In the genomic region with DNA sequence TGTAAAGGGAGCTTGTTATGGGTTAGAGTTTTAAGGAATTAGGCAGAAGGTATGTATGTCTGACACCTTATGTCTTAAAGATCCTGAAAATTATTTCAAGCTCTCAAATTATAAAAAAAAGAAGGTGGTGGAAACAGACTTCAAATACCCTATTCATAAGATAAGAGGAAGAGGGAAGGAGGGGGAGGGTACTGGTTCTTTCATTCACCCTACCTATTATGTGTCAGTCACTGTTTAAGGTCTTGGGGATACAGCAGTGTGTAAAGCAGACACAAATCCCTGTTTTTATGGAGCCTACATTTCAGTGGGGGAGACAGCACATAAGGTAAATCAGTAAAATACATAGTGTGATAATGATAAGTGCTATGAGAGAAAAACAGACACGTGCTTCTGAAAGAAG, we compare ENCODE assay signal across 22 cellular contexts.
A peak's percentile ranks its signal among the peaks of the same experiment; 100 is the strongest.
DNase-seq lines count a peak whose midpoint lies in the region; ATAC-seq and TF ChIP-seq lines count a peak whose summit lies in the region.
"Had no signal": no experiment of that assay in that cellular context is flagged by ENCODE, and none has a peak within 500 bp of the region (broad histone marks: within the 10 kb centered on the region; RNA-seq: fewer than 3 reads in every experiment).

No MANE protein-coding gene starts in this region.

- ATAC-seq in WTC11 (no peak), GM19463 (IDR thresholded peaks at IDR 0.05; ENCODE audit: unreplicated experiment) (no peak), GM21515 (IDR thresholded peaks at IDR 0.05; ENCODE audit: unreplicated experiment) (no peak)

- H3K27ac Mint-ChIP-seq in WTC11 (peak overlapping the region; percentile 51; the same call in 1 of the 2 replicates), nephron progenitor cell (peak overlapping the region; percentile 18)
- H3K27ac Mint-ChIP-seq: CD4-positive, alpha-beta T cell; IgD-negative memory B cell had no signal

- H3K9me3 Mint-ChIP-seq in WTC11: peaks cover 1% of the 10 kb centered on the region; the same call in 1 of the 2 replicates
- H3K9me3 Mint-ChIP-seq in nephron progenitor cell: no peaks in the 10 kb centered on the region
- H3K9me3 Mint-ChIP-seq: CD4-positive, alpha-beta T cell had no signal

- no peaks in the 10 kb centered on the region for H3K27me3 Mint-ChIP-seq in WTC11 (ENCODE audit: low read depth)
- H3K27me3 Mint-ChIP-seq in nephron progenitor cell (ENCODE audit: low read depth, poor library complexity): peaks cover 3% of the 10 kb centered on the region

- H3K27ac ChIP-seq in 22Rv1 (peak overlapping the region; percentile 47; the same call in 1 of the 2 replicates), HUES48 (ENCODE audit: low read depth, low read length) (peak overlapping the region; percentile 93)
- H3K27ac ChIP-seq: BLaER1 treated with 17β-estradiol and CSF1 and Interleukin-3, amounts not matched to agents 10 nM and 100 nM; KMS-11; SK-N-MC had no signal

- no peaks in the 10 kb centered on the region for H3K27me3 ChIP-seq in HUES48 (ENCODE audit: control insufficient read depth, insufficient read depth, low read length)
- H3K27me3 ChIP-seq: BLaER1 treated with 17β-estradiol and CSF1 and Interleukin-3, amounts not matched to agents 10 nM and 100 nM had no signal

- no peaks in the 10 kb centered on the region for H3K36me3 Mint-ChIP-seq in WTC11
- H3K36me3 Mint-ChIP-seq in nephron progenitor cell (ENCODE audit: low read depth): peaks cover 11% of the 10 kb centered on the region
- H3K36me3 Mint-ChIP-seq: IgD-negative memory B cell had no signal

- TF ChIP-seq CTCF in 22Rv1 (IDR thresholded peaks at IDR 0.05): no peak
- no peak for TF ChIP-seq CTCF in WTC11 (IDR thresholded peaks at IDR 0.05)
- no peak for TF ChIP-seq CTCF in nephron progenitor cell (IDR thresholded peaks at IDR 0.05)

- peak overlapping the region; percentile 28; the same call in 1 of the 2 replicates for H3K4me3 ChIP-seq in HUES48 (ENCODE audit: low read depth, low read length)
- H3K4me3 ChIP-seq: BLaER1 treated with 17β-estradiol and CSF1 and Interleukin-3, amounts not matched to agents 10 nM and 100 nM; SK-N-MC had no signal

- no peak overlapping the region for H3K9ac ChIP-seq in HUES48 (ENCODE audit: low read depth, low read length)
- H3K9ac ChIP-seq: BLaER1 treated with 17β-estradiol and CSF1 and Interleukin-3, amounts not matched to agents 10 nM and 100 nM; KMS-11 had no signal

- H3K9me3 ChIP-seq in HUES48 (ENCODE audit: control insufficient read depth, insufficient read depth, low read length): no peaks in the 10 kb centered on the region
- H3K9me3 ChIP-seq: BLaER1 treated with 17β-estradiol and CSF1 and Interleukin-3, amounts not matched to agents 10 nM and 100 nM had no signal

- POLR2A ChIA-PET in WTC11 (lab: Charles Lee): no interaction called here

- CTCF ChIA-PET in WTC11 (lab: Charles Lee): interaction anchor here (0.7 to 1.1 kb wide), 2 partner anchors 10 to 113 kb away, joined by 3 to 4 read pairs; no protein-coding TSS in a partner anchor

- H3K4me1 ChIP-seq in HUES48 (ENCODE audit: control insufficient read depth, insufficient read depth, low read length): peaks cover 55% of the 10 kb centered on the region

- no peaks in the 10 kb centered on the region for H3K36me3 ChIP-seq in HUES48 (ENCODE audit: control insufficient read depth, insufficient read depth, low read length)
- H3K36me3 ChIP-seq: BLaER1 treated with 17β-estradiol and CSF1 and Interleukin-3, amounts not matched to agents 10 nM and 100 nM had no signal

- peaks cover 41% of the 10 kb centered on the region for H3K4me1 Mint-ChIP-seq in WTC11
- H3K4me1 Mint-ChIP-seq in nephron progenitor cell: peaks cover 31% of the 10 kb centered on the region
- H3K4me1 Mint-ChIP-seq: IgD-negative memory B cell had no signal

- no peak for DNase-seq in WTC11 (ENCODE audit: low spot score)
- no peak for DNase-seq in nephron progenitor cell
- DNase-seq in NCI-H1436 (lab: John Stamatoyannopoulos, UW): no peak
- DNase-seq in AML-193 (lab: John Stamatoyannopoulos, UW): no peak
- DNase-seq: CD4-positive, alpha-beta T cell; NCI-H1048; NCI-H1417; NCI-H1694 treated with DMSO at 0.1 percent for 48 hours; NCI-H2081; NCI-H2171; NCI-H226; NCI-H510A; OCI-M1; SIG-M5 had no signal

- H3K4me3 Mint-ChIP-seq in WTC11: no peak overlapping the region
- H3K4me3 Mint-ChIP-seq in nephron progenitor cell: no peak overlapping the region
- H3K4me3 Mint-ChIP-seq: CD4-positive, alpha-beta T cell; IgD-negative memory B cell had no signal

TF ChIP-seq in WTC11, 78 proteins besides CTCF, POLR2A, EP300 and RAD21 (continues in another document):
- TF ChIP-seq JAZF1 (CRISPR knock-in tag; IDR thresholded peaks at IDR 0.05) (no peak), ZNF416 (CRISPR knock-in tag; IDR thresholded peaks at IDR 0.05) (no peak), JUN (CRISPR knock-in tag; IDR thresholded peaks at IDR 0.05) (no peak), ZBTB43 (CRISPR knock-in tag; IDR thresholded peaks at IDR 0.05) (no peak), ATF1 (CRISPR knock-in tag; IDR thresholded peaks at IDR 0.05) (no peak), ZNF121 (CRISPR knock-in tag; IDR thresholded peaks at IDR 0.05) (no peak), ZNF396 (CRISPR knock-in tag; IDR thresholded peaks at IDR 0.05; ENCODE audit: borderline replicate concordance) (no peak), STAT6 (CRISPR knock-in tag; conservative IDR thresholded peaks at IDR 0.05; ENCODE audit: low read depth) (no peak), ZNF671 (CRISPR knock-in tag; IDR thresholded peaks at IDR 0.05) (no peak)
- TF ChIP-seq, protein P1, sequence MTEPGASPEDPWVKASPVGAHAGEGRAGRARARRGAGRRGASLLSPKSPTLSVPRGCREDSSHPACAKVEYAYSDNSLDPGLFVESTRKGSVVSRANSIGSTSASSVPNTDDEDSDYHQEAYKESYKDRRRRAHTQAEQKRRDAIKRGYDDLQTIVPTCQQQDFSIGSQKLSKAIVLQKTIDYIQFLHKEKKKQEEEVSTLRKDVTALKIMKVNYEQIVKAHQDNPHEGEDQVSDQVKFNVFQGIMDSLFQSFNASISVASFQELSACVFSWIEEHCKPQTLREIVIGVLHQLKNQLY (CRISPR knock-in tag; IDR thresholded peaks at IDR 0.05): no peak
- TF ChIP-seq, protein P2, sequence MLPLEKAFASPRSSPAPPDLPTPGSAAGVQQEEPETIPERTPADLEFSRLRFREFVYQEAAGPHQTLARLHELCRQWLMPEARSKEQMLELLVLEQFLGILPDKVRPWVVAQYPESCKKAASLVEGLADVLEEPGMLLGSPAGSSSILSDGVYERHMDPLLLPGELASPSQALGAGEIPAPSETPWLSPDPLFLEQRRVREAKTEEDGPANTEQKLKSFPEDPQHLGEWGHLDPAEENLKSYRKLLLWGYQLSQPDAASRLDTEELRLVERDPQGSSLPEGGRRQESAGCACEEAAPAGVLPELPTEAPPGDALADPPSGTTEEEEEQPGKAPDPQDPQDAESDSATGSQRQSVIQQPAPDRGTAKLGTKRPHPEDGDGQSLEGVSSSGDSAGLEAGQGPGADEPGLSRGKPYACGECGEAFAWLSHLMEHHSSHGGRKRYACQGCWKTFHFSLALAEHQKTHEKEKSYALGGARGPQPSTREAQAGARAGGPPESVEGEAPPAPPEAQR (CRISPR knock-in tag; IDR thresholded peaks at IDR 0.05): no peak
